In the genomic region with DNA sequence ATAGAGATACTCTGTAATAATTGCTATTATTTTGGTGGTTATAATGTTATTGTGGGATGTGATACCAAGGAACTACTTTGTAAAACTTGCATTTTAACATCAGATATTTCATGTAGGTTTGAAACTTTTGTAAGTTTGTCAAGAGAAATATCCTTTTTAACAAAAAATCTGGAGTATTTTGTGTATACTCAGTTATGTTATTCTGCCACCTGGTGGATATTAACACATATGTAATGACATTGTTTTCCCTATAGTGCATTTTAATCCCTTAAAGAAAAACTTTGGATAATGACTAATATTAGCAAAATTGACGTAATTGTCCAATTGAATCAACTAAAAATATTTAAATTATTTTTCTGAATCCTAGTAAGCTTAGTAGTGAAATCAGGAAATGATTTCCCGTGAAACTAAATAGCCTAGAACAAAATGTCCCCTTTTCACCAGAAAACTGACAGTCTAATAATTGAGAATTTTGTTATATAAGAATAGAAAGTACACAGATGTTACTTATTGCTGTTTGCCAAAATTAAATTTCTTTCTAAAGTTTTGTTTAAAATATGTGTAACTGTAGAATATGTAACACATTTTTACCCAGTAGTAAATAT, we compare ENCODE assay signal across 8 cellular contexts. TPM values are rescaled to one million over a fixed set of nuclear protein-coding genes. Genes with fewer than 3 reads are reported as not detected.
DNase-seq lines count a peak whose midpoint lies in the region; ATAC-seq, FAIRE-seq and TF ChIP-seq lines count a peak whose summit lies in the region.

No MANE protein-coding gene starts in this region.

- peak; percentile 42 for DNase-seq in fibroblast of pulmonary artery (ENCODE audit: low read depth)
- no peak for DNase-seq in activated CD4-positive, alpha-beta T cell treated with anti-CD3 and anti-CD28 coated beads for 48 hours
- DNase-seq in stimulated activated CD4-positive, alpha-beta T cell treated with anti-CD3 and anti-CD28 coated beads, Interleukin-15, amount 100 ng/mL, for 24 hours: no peak

- no peak overlapping the region for H3K27ac Mint-ChIP-seq in activated T-helper 17 cell treated with anti-CD3 and anti-CD28 coated beads, Interleukin-2, amount 50 U/mL, for 72 hours

- H3K4me2 ChIP-seq in OCI-LY3 (ENCODE audit: low read length): no peak overlapping the region

- FAIRE-seq in A204.1 (lab: Jason Lieb, UNC): peak; percentile 95

- H3K79me2 ChIP-seq in OCI-LY3 (ENCODE audit: low read length): no peaks in the 10 kb centered on the region

- H3K4me3 ChIP-seq in OCI-LY3 (ENCODE audit: low read length) (no peak overlapping the region), fibroblast of pulmonary artery (replicated peaks; ENCODE audit: low read depth, low read length) (no peak overlapping the region)

- H3K27ac ChIP-seq in OCI-LY3 (ENCODE audit: low read length): no peak overlapping the region

- H3K9ac ChIP-seq in OCI-LY3 (ENCODE audit: low read length): no peak overlapping the region

- H3K27me3 Mint-ChIP-seq in activated T-helper 17 cell treated with anti-CD3 and anti-CD28 coated beads, Interleukin-2, amount 50 U/mL, for 72 hours: no peaks in the 10 kb centered on the region

- H3K27me3 ChIP-seq in OCI-LY3 (ENCODE audit: low read depth, low read length): no peaks in the 10 kb centered on the region

- no peak overlapping the region for H2AFZ ChIP-seq in OCI-LY3 (ENCODE audit: low read depth, low read length)

- no peak overlapping the region for H3K4me3 Mint-ChIP-seq in activated T-helper 17 cell treated with anti-CD3 and anti-CD28 coated beads, Interleukin-2, amount 50 U/mL, for 72 hours

- H4K20me1 ChIP-seq in OCI-LY3 (ENCODE audit: insufficient read depth, low read length): 0 out of 2 replicates have a peak, but pooled peaks cover 5% of the 10 kb centered on the region

- ATAC-seq in GM18867 (IDR thresholded peaks at IDR 0.05; ENCODE audit: unreplicated experiment) (peak; percentile 50), GM21825 (IDR thresholded peaks at IDR 0.05; ENCODE audit: unreplicated experiment) (no peak)
- no peak for ATAC-seq in activated T-helper 17 cell treated with anti-CD3 and anti-CD28 coated beads, Interleukin-2, amount 50 U/mL, for 72 hours (replicated peaks)

- peak; percentile 79 for TF ChIP-seq CTCF in OCI-LY3 (IDR thresholded peaks at IDR 0.05; ENCODE audit: low read depth, low read length)
- peak; percentile 39 for TF ChIP-seq CTCF in fibroblast of pulmonary artery (IDR thresholded peaks at IDR 0.05; ENCODE audit: low read length, missing control alignments)

- H3K36me3 Mint-ChIP-seq in activated T-helper 17 cell treated with anti-CD3 and anti-CD28 coated beads, Interleukin-2, amount 50 U/mL, for 72 hours (ENCODE audit: low read depth): peaks cover under 1% of the 10 kb centered on the region

- no peaks in the 10 kb centered on the region for H3K4me1 ChIP-seq in OCI-LY3 (ENCODE audit: low read length)

- peaks cover 23% of the 10 kb centered on the region for H3K36me3 ChIP-seq in OCI-LY3 (replicated peaks; ENCODE audit: low read depth, low read length)

- H3K9me3 Mint-ChIP-seq in activated T-helper 17 cell treated with anti-CD3 and anti-CD28 coated beads, Interleukin-2, amount 50 U/mL, for 72 hours: no peaks in the 10 kb centered on the region

- no peaks in the 10 kb centered on the region for H3K9me3 ChIP-seq in OCI-LY3 (ENCODE audit: insufficient read depth, low read length)

- H3K4me1 Mint-ChIP-seq in activated T-helper 17 cell treated with anti-CD3 and anti-CD28 coated beads, Interleukin-2, amount 50 U/mL, for 72 hours: no peaks in the 10 kb centered on the region

RNA-seq across cellular contexts. Expression of gene KCTD3, which starts 39.6 kb away (rescaled TPM):
- total RNA-seq in activated T-helper 17 cell treated with anti-CD3 and anti-CD28 coated beads, Interleukin-2, amount 50 U/mL, for 72 hours: 1 to 10 TPM in 1 of 2 donors, under 1 TPM in 1; 0.74 to 2.5 TPM
